Comparison of ENCODE assay signal across 32 cellular contexts in genomic region chr18:49926076-49926745, GRCh38.
"Had no signal": no experiment of that assay in that cellular context is flagged by ENCODE, and none has a peak within 500 bp of the region (broad histone marks: within the 10 kb centered on the region; RNA-seq: fewer than 3 reads in every experiment).

No MANE protein-coding gene starts in this region.

- H3K9me3 ChIP-seq: ascending aorta, breast epithelium, esophagus muscularis mucosa, gastroesophageal sphincter, left ventricle myocardium inferior, pancreas, prostate gland, thyroid gland, upper lobe of left lung had no signal

- H3K27ac ChIP-seq: ascending aorta, breast epithelium, esophagus muscularis mucosa, gastroesophageal sphincter, hepatocyte, left ventricle myocardium inferior, pancreas, prostate gland, thyroid gland, upper lobe of left lung, VCaP had no signal

- DNase-seq: activated CD4-positive, alpha-beta T cell treated with anti-CD3 and anti-CD28 coated beads for 48 hours; activated CD4-positive, alpha-beta T cell treated with anti-CD3 and anti-CD28 coated beads, Interleukin-2, amount 50 U/mL, for 48 hours; activated CD8-positive, alpha-beta memory T cell treated with anti-CD3 and anti-CD28 coated beads for 24 hours; activated effector memory CD4-positive, alpha-beta T cell treated with anti-CD3 and anti-CD28 coated beads, Interleukin-2, amount 50 U/mL, for 16 hours; activated naive CD4-positive, alpha-beta T cell treated with anti-CD3 and anti-CD28 coated beads for 36 hours; activated naive CD8-positive, alpha-beta T cell treated with anti-CD3 and anti-CD28 coated beads for 36 hours; activated T-cell treated with anti-CD3 and anti-CD28 coated beads, Interleukin-2, amount 50 U/mL, for 1 hour; dermis blood vessel endothelial cell; effector CD4-positive, alpha-beta T cell; islet precursor cell; left ventricle myocardium inferior; nephron progenitor cell; pancreas; stimulated activated CD4-positive, alpha-beta T cell treated with anti-CD3 and anti-CD28 coated beads, Interleukin-1b, Interleukin-23, amount 100 ng/mL, for 48 hours; stimulated activated CD4-positive, alpha-beta T cell treated with anti-CD3 and anti-CD28 coated beads, Interleukin-4, amount 100 ng/mL, for 4 hours; stimulated activated CD8-positive, alpha-beta memory T cell treated with anti-CD3 and anti-CD28 coated beads, Interleukin-4, amount 100 ng/mL, for 48 hours; stimulated activated naive CD8-positive, alpha-beta T cell treated with anti-CD3 and anti-CD28 coated beads, Interleukin-15, amount 100 ng/mL, for 72 hours; substantia nigra; T-helper 9 cell; thyroid gland; upper lobe of left lung had no signal

- H3K4me1 ChIP-seq: ascending aorta, breast epithelium, esophagus muscularis mucosa, gastroesophageal sphincter, left ventricle myocardium inferior, pancreas, prostate gland had no signal

- H3K4me3 ChIP-seq: ascending aorta, breast epithelium, esophagus muscularis mucosa, gastroesophageal sphincter, hepatocyte, left ventricle myocardium inferior, lung, pancreas, prostate gland, smooth muscle cell, thyroid gland, upper lobe of left lung had no signal

- ATAC-seq: activated CD4-positive, CD25-positive, alpha-beta regulatory T cell treated with anti-CD3 and anti-CD28 coated beads, Interleukin-2, amount 50 U/mL, for 24 hours; gastroesophageal sphincter; stimulated activated memory B cell treated with anti-CD40 and anti-IgM and Interleukin-4, amounts not matched to agents 10 μg/mL and 1 μg/mL and 100 μg/mL, for 72 hours; stimulated activated naive CD8-positive, alpha-beta T cell treated with anti-CD3 and anti-CD28 coated beads, Interleukin-15, amount 100 ng/mL, for 72 hours had no signal

- H3K36me3 ChIP-seq: ascending aorta, breast epithelium, esophagus muscularis mucosa, gastroesophageal sphincter, left ventricle myocardium inferior, prostate gland, thyroid gland, upper lobe of left lung had no signal

- H3K27me3 ChIP-seq: ascending aorta, breast epithelium, hepatocyte, pancreas, thyroid gland, upper lobe of left lung had no signal
